In the genomic region with DNA sequence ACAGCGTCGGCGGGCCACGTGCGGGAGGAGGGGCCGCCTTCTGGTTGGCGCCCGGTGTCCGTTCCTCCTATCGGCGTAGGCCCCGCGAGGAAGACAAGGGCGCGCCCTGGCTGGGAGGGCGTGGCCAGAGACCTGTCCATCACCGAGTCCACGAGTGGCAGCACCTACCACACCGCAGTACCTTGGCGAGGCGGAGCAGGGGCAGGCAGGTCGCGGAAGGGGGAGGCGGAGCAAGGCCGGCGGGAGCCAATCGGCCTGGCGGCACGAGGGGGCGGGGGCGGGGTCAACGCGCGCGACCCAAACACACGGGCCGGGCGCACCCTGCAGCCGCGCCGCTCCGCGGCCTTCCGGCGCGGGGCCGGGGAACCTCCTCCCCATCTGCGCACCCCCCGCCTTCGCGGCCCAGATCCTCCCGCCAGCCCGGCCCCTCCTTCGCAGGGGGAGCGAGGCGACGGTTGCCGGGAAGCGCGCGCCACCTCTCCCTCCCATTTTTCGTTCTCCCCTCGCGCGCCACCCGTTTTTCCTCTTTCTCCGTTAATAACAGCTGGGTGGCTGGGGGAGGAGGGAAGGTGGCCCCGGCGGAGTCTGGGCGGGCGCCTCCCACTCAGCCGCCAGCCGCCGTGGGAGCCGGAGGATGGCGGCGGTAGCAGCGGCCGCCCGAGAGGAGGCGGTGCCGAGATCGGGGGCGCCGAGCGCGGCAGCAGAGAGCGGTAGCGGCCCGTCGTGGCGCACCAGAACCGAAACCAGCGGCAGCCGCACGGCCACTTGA, we compare ENCODE assay signal across 1 cellular context.
TF ChIP-seq lines count a peak whose summit lies in the region.

Gene ZNRF2 (plus strand): TSS at position 300 of the 769 bp plus-strand sequence. CDS start 761 bp downstream, outside the sequence.

TF ChIP-seq in H1, 55 proteins besides CTCF, POLR2A, EP300 and RAD21 (continued from another document):
- TF ChIP-seq ATF2 (IDR thresholded peaks at IDR 0.05; ENCODE audit: low read length) (no peak), ZNF274 (IDR thresholded peaks at IDR 0.05; ENCODE audit: borderline replicate concordance, extremely low read depth, low read length) (no peak), NRF1 (IDR thresholded peaks at IDR 0.05; ENCODE audit: low read depth, low read length) (0 out of 2 replicates have a peak, but pooled peaks have one; percentile 13), JUN (IDR thresholded peaks at IDR 0.05; ENCODE audit: low read depth, low read length) (no peak), SP4 (IDR thresholded peaks at IDR 0.05; ENCODE audit: low read length) (0 out of 2 replicates have a peak, but pooled peaks have one; percentile 74), SP2 (IDR thresholded peaks at IDR 0.05; ENCODE audit: low read length) (no peak), EGR1 (IDR thresholded peaks at IDR 0.05; ENCODE audit: borderline replicate concordance, low read depth, low read length) (no peak), TCF12 (IDR thresholded peaks at IDR 0.05; ENCODE audit: low read depth, low read length) (no peak), ASH2L (IDR thresholded peaks at IDR 0.05; ENCODE audit: low read length) (peak; percentile 94), SIN3A (conservative IDR thresholded peaks at IDR 0.05 in 1 of 2, IDR thresholded peaks at IDR 0.05 in 1 of 2; ENCODE audit: low read depth in 1 of 2, low read length in 2 of 2) (no peak), CHD2 (IDR thresholded peaks at IDR 0.05; ENCODE audit: low read length) (peak; percentile 47; the same call in 1 of the 2 replicates), JUND (IDR thresholded peaks at IDR 0.05; ENCODE audit: low read length) (no peak), KDM5A (IDR thresholded peaks at IDR 0.05; ENCODE audit: low read length) (no peak), SIX5 (IDR thresholded peaks at IDR 0.05; ENCODE audit: low read depth, low read length) (no peak), EZH2 (IDR thresholded peaks at IDR 0.05; ENCODE audit: low read depth, low read length, severe bottlenecking) (no peak), HDAC2 (IDR thresholded peaks at IDR 0.05; ENCODE audit: borderline replicate concordance in 1 of 2, low read depth in 2 of 2, low read length in 2 of 2) (peak; percentile 54 to 59; a peak in 2 of 4 replicates), KDM4A (IDR thresholded peaks at IDR 0.05; ENCODE audit: low read depth, low read length, severe bottlenecking) (peak; percentile 54), BCL11A (IDR thresholded peaks at IDR 0.05; ENCODE audit: low read depth in 2 of 2, low read length in 2 of 2) (no peak), TBP (IDR thresholded peaks at IDR 0.05; ENCODE audit: low read depth, low read length) (no peak), SRF (IDR thresholded peaks at IDR 0.05; ENCODE audit: low read depth, low read length) (no peak), FOSL1 (IDR thresholded peaks at IDR 0.05; ENCODE audit: insufficient read depth, low read depth, low read length) (no peak), RFX5 (IDR thresholded peaks at IDR 0.05; ENCODE audit: borderline replicate concordance, low read depth, low read length) (no peak), CBX8 (IDR thresholded peaks at IDR 0.05; ENCODE audit: borderline replicate concordance, low read depth, low read length) (no peak), CBX5 (IDR thresholded peaks at IDR 0.05; ENCODE audit: low read depth, low read length) (no peak), RNF2 (IDR thresholded peaks at IDR 0.05; ENCODE audit: borderline replicate concordance, low read depth, low read length, missing control alignments, poor library complexity, severe bottlenecking) (no peak), CTBP2 (IDR thresholded peaks at IDR 0.05; ENCODE audit: borderline replicate concordance, insufficient read depth, insufficient read length, low read length) (peak; percentile 40), SUZ12 (IDR thresholded peaks at IDR 0.05; ENCODE audit: low read length) (peak; percentile 38; the same call in 1 of the 2 replicates), YY1 (IDR thresholded peaks at IDR 0.05; ENCODE audit: low read depth, low read length) (no peak; the same call in 1 of the 2 replicates), BACH1 (IDR thresholded peaks at IDR 0.05; ENCODE audit: low read length) (peak; percentile 85), SAP30 (IDR thresholded peaks at IDR 0.05; ENCODE audit: insufficient read depth, insufficient replicate concordance, low read length) (no peak), CREB1 (IDR thresholded peaks at IDR 0.05) (peak; percentile 56; the same call in 1 of the 2 replicates), TAF7 (optimal IDR thresholded peaks at IDR 0.05; ENCODE audit: borderline replicate concordance, low read depth, low read length) (no peak), SIRT6 (IDR thresholded peaks at IDR 0.05; ENCODE audit: low read length) (no peak), POU5F1 (IDR thresholded peaks at IDR 0.05; ENCODE audit: low read depth, low read length) (no peak), USF2 (IDR thresholded peaks at IDR 0.05; ENCODE audit: low read length) (peak; percentile 83), TEAD4 (IDR thresholded peaks at IDR 0.05; ENCODE audit: low read depth, low read length) (no peak), CEBPB (IDR thresholded peaks at IDR 0.05; ENCODE audit: low read depth, low read length) (no peak), KDM1A (IDR thresholded peaks at IDR 0.05; ENCODE audit: borderline replicate concordance, low read length) (peak; percentile 21; the same call in 1 of the 2 replicates), NANOG (IDR thresholded peaks at IDR 0.05; ENCODE audit: insufficient read depth, low read depth, low read length, poor library complexity, severe bottlenecking) (no peak), ATF3 (IDR thresholded peaks at IDR 0.05; ENCODE audit: insufficient read depth, low read depth, low read length) (no peak), POLR2AphosphoS5 (IDR thresholded peaks at IDR 0.05; ENCODE audit: low read depth, low read length) (0 out of 2 replicates have a peak, but pooled peaks have one; percentile 6), CHD7 (IDR thresholded peaks at IDR 0.05; ENCODE audit: insufficient replicate concordance, low read length) (no peak), BRCA1 (IDR thresholded peaks at IDR 0.05; ENCODE audit: low read depth, low read length) (no peak), RXRA (IDR thresholded peaks at IDR 0.05; ENCODE audit: insufficient read depth, low read depth, low read length) (no peak), RBBP5 (IDR thresholded peaks at IDR 0.05; ENCODE audit: borderline replicate concordance, low read depth, low read length) (peak; percentile 92; the same call in 1 of the 2 replicates), TAF1 (IDR thresholded peaks at IDR 0.05; ENCODE audit: low read depth, low read length) (peak; percentile 49; the same call in 1 of the 2 replicates), GTF2F1 (IDR thresholded peaks at IDR 0.05; ENCODE audit: borderline replicate concordance, low read depth, low read length) (no peak), E2F6 (IDR thresholded peaks at IDR 0.05) (peak; percentile 97), GABPA (IDR thresholded peaks at IDR 0.05; ENCODE audit: borderline replicate concordance, insufficient read depth, low read length) (no peak), PHF8 (conservative IDR thresholded peaks at IDR 0.05; ENCODE audit: low read depth, low read length) (peak; percentile 52; the same call in 1 of the 2 replicates), HDAC6 (IDR thresholded peaks at IDR 0.05; ENCODE audit: low read depth, low read length) (no peak), CHD1 (IDR thresholded peaks at IDR 0.05; ENCODE audit: low read depth, low read length) (no peak), SP1 (IDR thresholded peaks at IDR 0.05; ENCODE audit: low read depth, low read length) (peak; percentile 12; the same call in 1 of the 2 replicates)
- TF ChIP-seq, protein P1, sequence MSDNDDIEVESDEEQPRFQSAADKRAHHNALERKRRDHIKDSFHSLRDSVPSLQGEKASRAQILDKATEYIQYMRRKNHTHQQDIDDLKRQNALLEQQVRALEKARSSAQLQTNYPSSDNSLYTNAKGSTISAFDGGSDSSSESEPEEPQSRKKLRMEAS (IDR thresholded peaks at IDR 0.05), result peak; percentile 98
